Comparison of ENCODE assay signal across 26 cellular contexts in genomic region chr4:156915216-156915615, GRCh38.
"Had no signal": no experiment of that assay in that cellular context is flagged by ENCODE, and none has a peak within 500 bp of the region (broad histone marks: within the 10 kb centered on the region; RNA-seq: fewer than 3 reads in every experiment).

No MANE protein-coding gene starts in this region.

- H3K36me3 Mint-ChIP-seq: activated naive CD8-positive, alpha-beta T cell; WTC11 had no signal

- H3K9me3 Mint-ChIP-seq: activated T-cell treated with anti-CD3 and anti-CD28 coated beads, Interleukin-2, amount 50 U/mL, for 24 hours; central memory CD8-positive, alpha-beta T cell had no signal

- H3K4me3 Mint-ChIP-seq: activated CD4-positive, alpha-beta memory T cell treated with anti-CD3 and anti-CD28 coated beads, Interleukin-2, amount 10 ng/mL, durations not matched to agents 7 days and 5 days; activated CD4-positive, alpha-beta T cell treated with anti-CD3 and anti-CD28 coated beads, Interleukin-2, amount 10 ng/mL, durations not matched to agents 7 days and 5 days; activated naive CD8-positive, alpha-beta T cell; activated T-cell treated with anti-CD3 and anti-CD28 coated beads, Interleukin-2, amount 50 U/mL, for 24 hours; activated T-cell treated with anti-CD3 and anti-CD28 coated beads, Interleukin-2, amount 50 U/mL, for 72 hours; central memory CD8-positive, alpha-beta T cell; effector memory CD8-positive, alpha-beta T cell; WTC11 had no signal

- H3K4me1 Mint-ChIP-seq: activated CD4-positive, alpha-beta memory T cell treated with anti-CD3 and anti-CD28 coated beads, Interleukin-2, amount 10 ng/mL, durations not matched to agents 7 days and 5 days; activated CD4-positive, alpha-beta T cell treated with anti-CD3 and anti-CD28 coated beads, Interleukin-2, amount 10 ng/mL, durations not matched to agents 7 days and 5 days; central memory CD8-positive, alpha-beta T cell had no signal

- H3K27ac Mint-ChIP-seq: activated CD4-positive, alpha-beta memory T cell treated with anti-CD3 and anti-CD28 coated beads, Interleukin-2, amount 10 ng/mL, durations not matched to agents 7 days and 5 days; activated CD4-positive, alpha-beta T cell treated with anti-CD3 and anti-CD28 coated beads, Interleukin-2, amount 10 ng/mL, durations not matched to agents 7 days and 5 days; activated naive CD8-positive, alpha-beta T cell; activated T-cell treated with anti-CD3 and anti-CD28 coated beads, Interleukin-2, amount 50 U/mL, for 24 hours; activated T-cell treated with anti-CD3 and anti-CD28 coated beads, Interleukin-2, amount 50 U/mL, for 72 hours; effector memory CD8-positive, alpha-beta T cell; WTC11 had no signal

- DNase-seq: activated CD4-positive, alpha-beta memory T cell treated with anti-CD3 and anti-CD28 coated beads, Interleukin-2, amount 10 ng/mL, durations not matched to agents 7 days and 5 days; activated CD4-positive, alpha-beta T cell treated with anti-CD3 and anti-CD28 coated beads for 1 hour; activated CD4-positive, alpha-beta T cell treated with anti-CD3 and anti-CD28 coated beads for 4 hours; activated CD4-positive, alpha-beta T cell treated with anti-CD3 and anti-CD28 coated beads, Interleukin-2, amount 10 ng/mL, durations not matched to agents 7 days and 5 days; activated CD4-positive, alpha-beta T cell treated with anti-CD3 and anti-CD28 coated beads, Interleukin-2, amount 50 U/mL, for 4 hours; activated CD8-positive, alpha-beta memory T cell treated with anti-CD3 and anti-CD28 coated beads, Interleukin-2, amount 50 U/mL, for 48 hours; activated gamma-delta T cell; activated naive CD4-positive, alpha-beta T cell; activated naive CD4-positive, alpha-beta T cell treated with anti-CD3 and anti-CD28 coated beads, Interleukin-2, amount 50 U/mL, for 16 hours; activated T-cell treated with anti-CD3 and anti-CD28 coated beads for 4 hours; activated T-cell treated with anti-CD3 and anti-CD28 coated beads, Interleukin-2, amount 50 U/mL, for 24 hours; activated T-cell treated with anti-CD3 and anti-CD28 coated beads, Interleukin-2, amount 50 U/mL, for 72 hours; amniotic stem cell; anterior cingulate cortex; brain microvascular endothelial cell; dermis blood vessel endothelial cell; effector CD4-positive, alpha-beta T cell; effector memory CD8-positive, alpha-beta T cell; erythroblast; foreskin keratinocyte; gastrocnemius medialis; heart right ventricle; T-helper 2 cell had no signal

- H3K27me3 Mint-ChIP-seq: activated CD4-positive, alpha-beta memory T cell treated with anti-CD3 and anti-CD28 coated beads, Interleukin-2, amount 10 ng/mL, durations not matched to agents 7 days and 5 days; activated CD4-positive, alpha-beta T cell treated with anti-CD3 and anti-CD28 coated beads, Interleukin-2, amount 10 ng/mL, durations not matched to agents 7 days and 5 days; activated naive CD8-positive, alpha-beta T cell; activated T-cell treated with anti-CD3 and anti-CD28 coated beads, Interleukin-2, amount 50 U/mL, for 24 hours; central memory CD8-positive, alpha-beta T cell; effector memory CD8-positive, alpha-beta T cell had no signal
